Comparison of ENCODE assay signal across 16 cellular contexts in the genomic region with DNA sequence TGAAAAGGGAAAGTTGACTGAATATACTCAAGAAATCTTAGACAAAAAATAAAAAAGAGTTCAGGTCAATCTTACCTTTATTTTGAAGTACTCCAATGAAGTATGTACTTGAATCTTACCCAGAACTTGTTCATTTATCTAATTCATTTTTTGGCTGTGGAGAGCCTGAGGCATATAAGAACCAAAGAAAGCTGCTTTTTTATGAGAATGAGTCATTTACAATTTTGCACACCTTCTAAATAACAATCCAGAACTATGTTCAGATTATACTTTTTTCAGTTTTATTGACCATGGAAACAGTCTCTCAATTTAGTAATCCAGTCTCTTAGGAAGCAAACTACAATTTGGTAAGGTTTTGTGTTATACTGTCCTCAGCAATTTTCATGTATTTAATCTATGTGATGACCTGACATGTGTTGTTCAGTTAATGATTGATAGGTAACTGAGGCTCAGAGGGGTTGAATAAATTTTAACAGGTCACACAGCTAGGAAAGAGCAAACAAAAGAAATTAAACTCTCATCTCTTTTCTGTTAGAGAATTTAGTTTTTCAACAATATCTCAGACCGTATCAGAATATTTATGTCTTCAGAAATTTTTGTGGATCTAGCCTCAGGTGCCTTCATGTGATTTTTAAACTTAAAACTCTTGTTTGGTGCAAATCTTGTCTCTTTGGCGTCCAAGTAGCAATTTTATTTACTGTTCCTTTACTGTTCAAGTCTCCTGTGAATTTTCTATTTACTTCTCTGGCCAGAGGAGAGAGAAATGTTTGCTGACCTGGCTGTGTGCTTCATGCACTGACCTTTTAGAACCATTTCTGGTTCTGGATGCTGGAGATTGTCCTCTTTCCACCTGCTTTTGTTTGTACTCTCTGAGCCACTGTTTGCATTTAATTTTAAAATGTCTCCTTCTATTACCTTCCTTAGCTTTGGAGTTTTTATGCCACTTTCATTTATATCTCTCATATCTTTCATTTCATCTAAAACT.
"Had no signal": no experiment of that assay in that cellular context is flagged by ENCODE, and none has a peak within 500 bp of the region (broad histone marks: within the 10 kb centered on the region; RNA-seq: fewer than 3 reads in every experiment).

No MANE protein-coding gene starts in this region.

- H3K27me3 ChIP-seq: heart right ventricle, neural progenitor cell, ovary, tibial nerve, vagina had no signal

- H3K4me1 Mint-ChIP-seq: activated B cell treated with CpG ODN at 0.5 μM for 24 hours; activated CD4-positive, alpha-beta T cell treated with anti-CD3 and anti-CD28 coated beads, Interleukin-2, amount 10 ng/mL, durations not matched to agents 24 days and 14 days; neural progenitor cell; stimulated activated naive B cell treated with anti-CD40 and anti-IgM and Interleukin-4, amounts not matched to agents 10 μg/mL and 1 μg/mL and 100 μg/mL, for 72 hours had no signal

- H3K27ac Mint-ChIP-seq: activated B cell treated with CpG ODN at 0.5 μM for 24 hours; activated CD4-positive, alpha-beta T cell treated with anti-CD3 and anti-CD28 coated beads, Interleukin-2, amount 10 ng/mL, durations not matched to agents 24 days and 14 days; activated naive CD4-positive, alpha-beta T cell treated with anti-CD3 and anti-CD28 coated beads for 36 hours; neural progenitor cell; stimulated activated naive B cell treated with anti-CD40 and anti-IgM and Interleukin-4, amounts not matched to agents 10 μg/mL and 1 μg/mL and 100 μg/mL, for 72 hours had no signal

- FAIRE-seq: astrocyte, colon, frontal cortex, kidney, small intestine had no signal

- H3K4me3 ChIP-seq: heart right ventricle, neural progenitor cell, ovary, tibial nerve, vagina had no signal

- H3K36me3 ChIP-seq: heart right ventricle, neural progenitor cell, ovary, tibial nerve, vagina had no signal

- H3K27ac ChIP-seq: heart right ventricle, neural progenitor cell, ovary, tibial nerve, vagina had no signal

- H3K27me3 Mint-ChIP-seq: activated B cell treated with CpG ODN at 0.5 μM for 24 hours; activated CD4-positive, alpha-beta T cell treated with anti-CD3 and anti-CD28 coated beads, Interleukin-2, amount 10 ng/mL, durations not matched to agents 24 days and 14 days; stimulated activated naive B cell treated with anti-CD40 and anti-IgM and Interleukin-4, amounts not matched to agents 10 μg/mL and 1 μg/mL and 100 μg/mL, for 72 hours had no signal

- H3K4me3 Mint-ChIP-seq: activated B cell treated with CpG ODN at 0.5 μM for 24 hours; activated CD4-positive, alpha-beta T cell treated with anti-CD3 and anti-CD28 coated beads, Interleukin-2, amount 10 ng/mL, durations not matched to agents 24 days and 14 days; activated naive CD4-positive, alpha-beta T cell treated with anti-CD3 and anti-CD28 coated beads for 36 hours; neural progenitor cell; stimulated activated naive B cell treated with anti-CD40 and anti-IgM and Interleukin-4, amounts not matched to agents 10 μg/mL and 1 μg/mL and 100 μg/mL, for 72 hours had no signal

- H3K9me3 Mint-ChIP-seq: activated B cell treated with CpG ODN at 0.5 μM for 24 hours; activated CD4-positive, alpha-beta T cell treated with anti-CD3 and anti-CD28 coated beads, Interleukin-2, amount 10 ng/mL, durations not matched to agents 24 days and 14 days; neural progenitor cell had no signal

- DNase-seq: activated B cell treated with CpG ODN at 0.5 μM for 24 hours; activated CD4-positive, alpha-beta T cell treated with anti-CD3 and anti-CD28 coated beads, Interleukin-2, amount 10 ng/mL, durations not matched to agents 24 days and 14 days; activated CD8-positive, alpha-beta memory T cell treated with anti-CD3 and anti-CD28 coated beads for 24 hours; activated naive CD4-positive, alpha-beta T cell treated with anti-CD3 and anti-CD28 coated beads for 36 hours; heart right ventricle; kidney; left ventricle myocardium superior; ovary; small intestine; stimulated activated naive B cell treated with anti-CD40 and anti-IgM and Interleukin-4, amounts not matched to agents 10 μg/mL and 1 μg/mL and 100 μg/mL, for 72 hours had no signal

- H3K36me3 Mint-ChIP-seq: neural progenitor cell; stimulated activated naive B cell treated with anti-CD40 and anti-IgM and Interleukin-4, amounts not matched to agents 10 μg/mL and 1 μg/mL and 100 μg/mL, for 72 hours had no signal

- H3K9me3 ChIP-seq: ovary, vagina had no signal

- H3K4me1 ChIP-seq: heart right ventricle, neural progenitor cell, tibial nerve, vagina had no signal
